ENCODE assay signal across 8 cellular contexts in genomic region chr14:93185333-93185688, GRCh38. TPM values are rescaled to one million over a fixed set of nuclear protein-coding genes. Genes with fewer than 3 reads are reported as not detected.
DNase-seq lines count a peak whose midpoint lies in the region; ATAC-seq and TF ChIP-seq lines count a peak whose summit lies in the region.

No MANE protein-coding gene starts in this region.

- peak overlapping the region; percentile 66 for H3K4me2 ChIP-seq in MM.1S (ENCODE audit: low read depth, low read length)

- DNase-seq in MM.1S (peak; percentile 12), neural crest cell (ENCODE audit: low read depth, low spot score) (no peak), NCI-H1048 (lab: John Stamatoyannopoulos, UW) (no peak), NCI-H446 (lab: John Stamatoyannopoulos, UW) (no peak), SW480 (ENCODE audit: low spot score) (no peak)
- DNase-seq in effector memory CD4-positive, alpha-beta T cell: no peak
- no peak for DNase-seq in stimulated activated naive CD4-positive, alpha-beta T cell treated with Interleukin-2 at 50 U/mL for 16 hours (lab: John Stamatoyannopoulos, UW)

- H3K36me3 ChIP-seq in MM.1S (replicated peaks; ENCODE audit: insufficient read depth, low read length): no peaks in the 10 kb centered on the region
- H3K36me3 ChIP-seq in effector memory CD4-positive, alpha-beta T cell (ENCODE audit: control insufficient read depth, insufficient read depth, low read length): peaks cover 8% of the 10 kb centered on the region

- TF ChIP-seq CTCF in MM.1S (IDR thresholded peaks at IDR 0.05; ENCODE audit: low read length): no peak
- no peak for TF ChIP-seq CTCF in neural crest cell (conservative IDR thresholded peaks at IDR 0.05)

- H3K27me3 ChIP-seq in MM.1S (replicated peaks; ENCODE audit: insufficient read depth, low read length): no peaks in the 10 kb centered on the region
- no peaks in the 10 kb centered on the region for H3K27me3 ChIP-seq in effector memory CD4-positive, alpha-beta T cell (replicated peaks; ENCODE audit: control insufficient read depth, insufficient read depth, low read length, poor library complexity, severe bottlenecking)

- H3K27ac ChIP-seq in MM.1S (ENCODE audit: low read length): peak overlapping the region; percentile 67; the same call in 1 of the 2 replicates
- H3K27ac ChIP-seq in effector memory CD4-positive, alpha-beta T cell (ENCODE audit: insufficient read depth, low read length, poor library complexity, severe bottlenecking): peak overlapping the region; percentile 81

- peak overlapping the region; percentile 98 for H3K4me3 Mint-ChIP-seq in neural crest cell

- no peaks in the 10 kb centered on the region for H3K4me1 ChIP-seq in MM.1S (ENCODE audit: low read length)
- peaks cover 15% of the 10 kb centered on the region for H3K4me1 ChIP-seq in effector memory CD4-positive, alpha-beta T cell (ENCODE audit: control insufficient read depth, insufficient read depth, low read length, poor library complexity, severe bottlenecking)

- no peaks in the 10 kb centered on the region for H4K20me1 ChIP-seq in MM.1S (ENCODE audit: insufficient read depth, low read length)

- peak overlapping the region; percentile 69 for H3K9ac ChIP-seq in MM.1S (ENCODE audit: low read length)

- no peaks in the 10 kb centered on the region for H3K9me3 ChIP-seq in MM.1S (replicated peaks; ENCODE audit: insufficient read depth, low read length)
- no peaks in the 10 kb centered on the region for H3K9me3 ChIP-seq in effector memory CD4-positive, alpha-beta T cell (ENCODE audit: control insufficient read depth, low read length)

- peaks cover 22% of the 10 kb centered on the region for H3K79me2 ChIP-seq in MM.1S (ENCODE audit: low read length)

- ATAC-seq in GM19452 (IDR thresholded peaks at IDR 0.05; ENCODE audit: unreplicated experiment): peak; percentile 6

- H3K4me1 Mint-ChIP-seq in neural crest cell: peaks cover 26% of the 10 kb centered on the region

- H3K36me3 Mint-ChIP-seq in neural crest cell (ENCODE audit: low read depth): no peaks in the 10 kb centered on the region

- H3K9me3 Mint-ChIP-seq in neural crest cell: no peaks in the 10 kb centered on the region

- H3K27me3 Mint-ChIP-seq in neural crest cell (ENCODE audit: low read depth): no peaks in the 10 kb centered on the region

- H3K9me2 ChIP-seq in MM.1S (replicated peaks; ENCODE audit: insufficient read depth, low read length): no peaks in the 10 kb centered on the region

- peak overlapping the region; percentile 73 for H2AFZ ChIP-seq in MM.1S (ENCODE audit: low read length)

- H3F3A ChIP-seq in MM.1S (ENCODE audit: insufficient read depth, low read length): peaks cover 5% of the 10 kb centered on the region

- peak overlapping the region; percentile 79 for H3K4me3 ChIP-seq in MM.1S (ENCODE audit: low read length)
- peak overlapping the region; percentile 61 for H3K4me3 ChIP-seq in effector memory CD4-positive, alpha-beta T cell (ENCODE audit: insufficient read depth, low read depth, low read length, poor library complexity, severe bottlenecking)

- peak overlapping the region; percentile 91 for H3K27ac Mint-ChIP-seq in neural crest cell (ENCODE audit: unreplicated experiment)

RNA-seq across cellular contexts. Expression of gene LYSET, which starts 0.2 kb away (rescaled TPM):
- total RNA-seq in neural crest cell: 31.1 and 31.2 TPM in 2 replicates

RNA-seq across cellular contexts. Expression of gene MOAP1, which starts 0.6 kb away (rescaled TPM):
- total RNA-seq in neural crest cell: 19.5 and 20.5 TPM in 2 replicates

RNA-seq across cellular contexts. Expression of gene GON7, which starts 21.6 kb away (rescaled TPM):
- total RNA-seq in neural crest cell: 13.5 and 14.3 TPM in 2 replicates

RNA-seq across cellular contexts. Expression of gene UBR7, which starts 21.7 kb away (rescaled TPM):
- total RNA-seq in neural crest cell: 38.8 and 41.6 TPM in 2 replicates
